ENCODE assay signal across 7 cellular contexts in the genomic region with DNA sequence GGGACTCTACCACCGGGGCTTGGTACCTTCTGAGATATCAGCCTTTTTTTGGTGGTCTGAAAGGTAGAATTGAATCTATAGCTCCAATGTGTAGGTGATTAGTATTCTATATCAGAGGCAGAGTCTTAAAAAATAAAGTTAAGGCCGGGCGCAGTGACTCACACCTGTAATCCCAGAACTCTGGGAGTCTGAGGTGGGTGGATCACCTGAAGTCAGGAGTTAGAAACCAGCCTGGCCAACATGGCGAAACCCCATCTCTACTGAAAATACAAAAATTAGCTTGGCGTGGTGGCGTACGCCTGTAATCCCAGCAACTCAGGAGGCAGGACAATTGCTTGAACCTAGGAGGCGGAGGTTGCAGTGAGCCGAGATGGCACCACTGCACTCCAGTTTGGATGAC. TPM values are rescaled to one million over a fixed set of nuclear protein-coding genes. Genes with fewer than 3 reads are reported as not detected.
DNase-seq lines count a peak whose midpoint lies in the region; ATAC-seq and TF ChIP-seq lines count a peak whose summit lies in the region.
"Not testable (repeated sequence)": the region's sequence is repeated elsewhere in the genome, so short reads cannot be mapped to it uniquely, and the experiment has no call there.

No MANE protein-coding gene starts in this region.

- ATAC-seq in DND-41 (ENCODE audit: insufficient read depth, low read depth), result not testable (repeated sequence)

- not testable (repeated sequence) for TF ChIP-seq CTCF in DND-41 (IDR thresholded peaks at IDR 0.05; ENCODE audit: borderline replicate concordance, extremely low read depth, low read length, poor library complexity, severe bottlenecking); MM.1S (IDR thresholded peaks at IDR 0.05; ENCODE audit: low read length); esophagus squamous epithelium (IDR thresholded peaks at IDR 0.05); spleen (IDR thresholded peaks at IDR 0.05 in 8 of 11, conservative IDR thresholded peaks at IDR 0.05 in 3 of 11)

- H2AFZ ChIP-seq in DND-41 (ENCODE audit: low read depth, low read length), result peak overlapping the region; percentile 96; the same call in 1 of the 2 replicates
- not testable (repeated sequence) for H2AFZ ChIP-seq in MM.1S (ENCODE audit: low read length)

- H4K20me1 ChIP-seq in DND-41 (ENCODE audit: insufficient read depth, low read length); MM.1S (ENCODE audit: insufficient read depth, low read length): not testable (repeated sequence)

- not testable (repeated sequence) for TF ChIP-seq POLR2A in esophagus squamous epithelium (IDR thresholded peaks at IDR 0.05); spleen (IDR thresholded peaks at IDR 0.05)

- not testable (repeated sequence) for H3K27ac ChIP-seq in DND-41 (ENCODE audit: low read length); MM.1S (ENCODE audit: low read length); esophagus squamous epithelium
- peak overlapping the region in 5 of 8 donors; percentile 89 to 93 (median 90) for H3K27ac ChIP-seq in spleen

- not testable (repeated sequence) for H3K36me3 ChIP-seq in DND-41 (ENCODE audit: insufficient read depth, low read length); MM.1S (replicated peaks; ENCODE audit: insufficient read depth, low read length); esophagus squamous epithelium
- H3K36me3 ChIP-seq in spleen, result peaks cover 0 to 32% (median 5%) of the 10 kb centered on the region in 6 donors

- H3K9me2 ChIP-seq in MM.1S (replicated peaks; ENCODE audit: insufficient read depth, low read length), result not testable (repeated sequence)

- intact Hi-C loops in activated CD4-positive, alpha-beta T cell treated with anti-CD3 and anti-CD28 coated beads, Interleukin-2, amount 10 ng/mL, durations not matched to agents 24 days and 14 days (cut with micrococcal nuclease), result loop anchor here (2.0 kb wide), 1 partner anchor 194 kb away; the partner anchor contains the start of gene GPAM
- intact Hi-C loops in esophagus squamous epithelium (cut with DNase I); spleen (cut with DNase I; ENCODE audit: low total_unique reads): not testable (repeated sequence)

- H3K36me3 Mint-ChIP-seq in activated CD4-positive, alpha-beta T cell treated with anti-CD3 and anti-CD28 coated beads, Interleukin-2, amount 10 ng/mL, durations not matched to agents 24 days and 14 days (ENCODE audit: low read depth), result peaks cover 29% of the 10 kb centered on the region
- H3K36me3 Mint-ChIP-seq in activated naive CD4-positive, alpha-beta T cell treated with anti-CD3 and anti-CD28 coated beads, Interleukin-2, amount 10 ng/mL, durations not matched to agents 7 days and 5 days, result peaks cover 41% of the 10 kb centered on the region

- peak overlapping the region; percentile 49 to 77; a peak in 3 of 4 replicates for H3K4me3 ChIP-seq in DND-41 (ENCODE audit: low read depth in 1 of 2, low read length in 2 of 2)
- peak overlapping the region; percentile 84 for H3K4me3 ChIP-seq in MM.1S (ENCODE audit: low read length)
- H3K4me3 ChIP-seq in esophagus squamous epithelium, result peak overlapping the region in 3 of 4 donors; percentile 51 to 68 (median 52)
- peak overlapping the region in 6 of 8 donors; percentile 11 to 86 (median 62) for H3K4me3 ChIP-seq in spleen

- H3K27ac Mint-ChIP-seq in activated CD4-positive, alpha-beta T cell treated with anti-CD3 and anti-CD28 coated beads, Interleukin-2, amount 10 ng/mL, durations not matched to agents 24 days and 14 days, result peak overlapping the region; percentile 71
- H3K27ac Mint-ChIP-seq in activated naive CD4-positive, alpha-beta T cell treated with anti-CD3 and anti-CD28 coated beads, Interleukin-2, amount 10 ng/mL, durations not matched to agents 7 days and 5 days, result peak overlapping the region; percentile 77

- WGBS in esophagus squamous epithelium, 2 donors, result 87 to 88% methylated on average over 9 of the region's 9 CpGs
- 88 to 98% (median 95%) methylated on average over 9 of the region's 9 CpGs for WGBS in spleen, 5 donors

- H3K4me2 ChIP-seq in DND-41 (ENCODE audit: insufficient read depth, low read length) (peak overlapping the region; percentile 91), MM.1S (ENCODE audit: low read depth, low read length) (peak overlapping the region; percentile 95)

- H3F3A ChIP-seq in MM.1S (ENCODE audit: insufficient read depth, low read length), result not testable (repeated sequence)

- peak overlapping the region; percentile 79 for H3K9ac ChIP-seq in DND-41 (ENCODE audit: low read depth, low read length)
- H3K9ac ChIP-seq in MM.1S (ENCODE audit: low read length), result peak overlapping the region; percentile 89; the same call in 1 of the 2 replicates

- not testable (repeated sequence) for H3K9me3 Mint-ChIP-seq in activated CD4-positive, alpha-beta T cell treated with anti-CD3 and anti-CD28 coated beads, Interleukin-2, amount 10 ng/mL, durations not matched to agents 24 days and 14 days; activated naive CD4-positive, alpha-beta T cell treated with anti-CD3 and anti-CD28 coated beads, Interleukin-2, amount 10 ng/mL, durations not matched to agents 7 days and 5 days

- H3K27me3 ChIP-seq in DND-41 (ENCODE audit: insufficient read depth, low read length, poor library complexity); MM.1S (replicated peaks; ENCODE audit: insufficient read depth, low read length); esophagus squamous epithelium; spleen (replicated peaks in 1 of 7): not testable (repeated sequence)

- peak overlapping the region; percentile 100 for H3K4me3 Mint-ChIP-seq in activated CD4-positive, alpha-beta T cell treated with anti-CD3 and anti-CD28 coated beads, Interleukin-2, amount 10 ng/mL, durations not matched to agents 24 days and 14 days
- H3K4me3 Mint-ChIP-seq in activated naive CD4-positive, alpha-beta T cell treated with anti-CD3 and anti-CD28 coated beads, Interleukin-2, amount 10 ng/mL, durations not matched to agents 7 days and 5 days, result peak overlapping the region; percentile 100

- CTCF ChIA-PET in activated naive CD4-positive, alpha-beta T cell treated with anti-CD3 and anti-CD28 coated beads, Interleukin-2, amount 10 ng/mL, durations not matched to agents 7 days and 5 days (lab: Charles Lee), result not testable (repeated sequence)

- not testable (repeated sequence) for H3K9me3 ChIP-seq in DND-41 (ENCODE audit: insufficient read depth, low read length, severe bottlenecking); MM.1S (replicated peaks; ENCODE audit: insufficient read depth, low read length); esophagus squamous epithelium; spleen

- not testable (repeated sequence) for DNase-seq in DND-41; MM.1S; activated CD4-positive, alpha-beta T cell treated with anti-CD3 and anti-CD28 coated beads, Interleukin-2, amount 10 ng/mL, durations not matched to agents 24 days and 14 days; activated naive CD4-positive, alpha-beta T cell treated with anti-CD3 and anti-CD28 coated beads, Interleukin-2, amount 10 ng/mL, durations not matched to agents 7 days and 5 days; esophagus squamous epithelium (lab: John Stamatoyannopoulos, UW); spleen
- peak; percentile 35 for DNase-seq in mesenteric fat pad (ENCODE audit: low spot score)

- H3K4me1 ChIP-seq in DND-41 (ENCODE audit: insufficient read depth, low read length) (peaks cover 29% of the 10 kb centered on the region), MM.1S (ENCODE audit: low read length) (peaks cover 16% of the 10 kb centered on the region), esophagus squamous epithelium (peaks cover 9 to 34% (median 11%) of the 10 kb centered on the region in 3 donors), spleen (peaks cover 24 to 68% (median 52%) of the 10 kb centered on the region in 6 donors)

- peaks cover 20% of the 10 kb centered on the region for H3K79me2 ChIP-seq in DND-41 (ENCODE audit: insufficient read depth, low read length)
- peaks cover 22% of the 10 kb centered on the region for H3K79me2 ChIP-seq in MM.1S (ENCODE audit: low read length)

- not testable (repeated sequence) for H3K27me3 Mint-ChIP-seq in activated CD4-positive, alpha-beta T cell treated with anti-CD3 and anti-CD28 coated beads, Interleukin-2, amount 10 ng/mL, durations not matched to agents 24 days and 14 days; activated naive CD4-positive, alpha-beta T cell treated with anti-CD3 and anti-CD28 coated beads, Interleukin-2, amount 10 ng/mL, durations not matched to agents 7 days and 5 days

- H3K4me1 Mint-ChIP-seq in activated CD4-positive, alpha-beta T cell treated with anti-CD3 and anti-CD28 coated beads, Interleukin-2, amount 10 ng/mL, durations not matched to agents 24 days and 14 days, result peaks cover 55% of the 10 kb centered on the region
- H3K4me1 Mint-ChIP-seq in activated naive CD4-positive, alpha-beta T cell treated with anti-CD3 and anti-CD28 coated beads, Interleukin-2, amount 10 ng/mL, durations not matched to agents 7 days and 5 days, result peaks cover 52% of the 10 kb centered on the region

RNA-seq across cellular contexts. Expression of gene ACSL5, which starts 3.2 kb away (rescaled TPM):
- 42.8 and 48.6 TPM in 2 replicates for total RNA-seq in activated CD4-positive, alpha-beta T cell treated with anti-CD3 and anti-CD28 coated beads, Interleukin-2, amount 10 ng/mL, durations not matched to agents 24 days and 14 days
- total RNA-seq in esophagus squamous epithelium (10 to 100 TPM in 2 of 4 donors, 1 to 10 TPM in 2; 5.2 to 15.9 (median 8.2) TPM), mesenteric fat pad (41.9 TPM), spleen (10 to 100 TPM; 36.0 to 49.4 (median 44.9) TPM)
- polyA plus RNA-seq in spleen, result 10 to 100 TPM; 18.6 to 22.8 (median 19.1) TPM
